Comparison of ENCODE assay signal across 8 cellular contexts in the genomic region with DNA sequence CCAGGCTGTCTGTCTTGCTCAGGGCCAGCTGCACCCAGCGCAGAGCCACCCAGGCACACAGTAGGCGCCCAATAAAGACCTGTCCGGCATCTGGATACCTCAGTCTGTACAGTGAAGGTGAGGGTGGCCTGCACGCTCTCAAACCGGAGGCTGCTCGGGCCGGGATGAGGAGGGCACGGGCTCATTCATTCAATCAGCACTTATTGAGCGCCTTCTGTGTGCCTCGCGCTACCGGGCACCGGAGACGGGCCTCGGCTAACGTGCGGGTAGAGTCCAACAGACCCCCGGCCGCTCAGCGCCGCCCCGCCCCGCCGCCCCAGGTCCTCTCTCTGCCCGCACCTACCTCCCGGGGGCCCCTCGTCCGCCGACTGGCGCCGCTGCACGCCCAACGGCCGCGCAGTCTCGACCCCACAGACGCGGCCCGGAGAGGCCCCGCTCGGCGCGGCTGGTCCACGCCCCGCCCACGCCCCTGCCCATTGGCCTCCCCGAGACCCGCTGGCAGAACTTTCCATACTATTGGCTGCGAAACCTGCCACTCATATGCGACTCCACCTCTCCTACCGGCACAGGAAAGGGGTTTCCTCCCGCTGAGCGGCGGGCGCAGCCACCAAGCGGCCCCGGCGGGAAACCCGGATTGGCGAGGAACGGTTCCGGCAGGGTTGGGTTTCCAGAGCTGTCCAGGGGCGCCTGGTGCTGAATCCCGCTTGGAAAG. TPM values are rescaled to one million over a fixed set of nuclear protein-coding genes. Genes with fewer than 3 reads are reported as not detected.
A peak's percentile ranks its signal among the peaks of the same experiment; 100 is the strongest.
DNase-seq lines count a peak whose midpoint lies in the region; ATAC-seq, FAIRE-seq and TF ChIP-seq lines count a peak whose summit lies in the region.

A gene with protein sequence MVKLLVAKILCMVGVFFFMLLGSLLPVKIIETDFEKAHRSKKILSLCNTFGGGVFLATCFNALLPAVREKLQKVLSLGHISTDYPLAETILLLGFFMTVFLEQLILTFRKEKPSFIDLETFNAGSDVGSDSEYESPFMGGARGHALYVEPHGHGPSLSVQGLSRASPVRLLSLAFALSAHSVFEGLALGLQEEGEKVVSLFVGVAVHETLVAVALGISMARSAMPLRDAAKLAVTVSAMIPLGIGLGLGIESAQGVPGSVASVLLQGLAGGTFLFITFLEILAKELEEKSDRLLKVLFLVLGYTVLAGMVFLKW (minus strand): TSS at position 416 of the 712 bp plus-strand sequence. CDS start 2,760 bp downstream, outside the sequence.

- H3K9me3 ChIP-seq in astrocyte (ENCODE audit: insufficient read depth, low read depth, low read length) (peaks cover 3% of the 10 kb centered on the region), vagina (no peaks in the 10 kb centered on the region)

- no peak within 1 kb of the TSS for H3K27ac Mint-ChIP-seq in astrocyte (ENCODE audit: unreplicated experiment)

- peaks cover 5% of the 10 kb centered on the region for H3K4me1 ChIP-seq in astrocyte (ENCODE audit: insufficient read depth, low read length)
- peaks cover 5% of the 10 kb centered on the region for H3K4me1 ChIP-seq in rectal smooth muscle tissue (ENCODE audit: control insufficient read depth, insufficient read depth, low read length)
- peaks cover 13% of the 10 kb centered on the region for H3K4me1 ChIP-seq in vagina

- no peak for FAIRE-seq in astrocyte (lab: Jason Lieb, UNC)

- peak within 1 kb of the TSS; percentile 86 for H3K4me2 ChIP-seq in astrocyte (ENCODE audit: low read length)

- peaks cover 12% of the 10 kb centered on the region for H4K20me1 ChIP-seq in astrocyte (ENCODE audit: insufficient read depth, low read length)

- no peaks in the 10 kb centered on the region for H3K27me3 ChIP-seq in astrocyte (ENCODE audit: insufficient read depth, low read length)
- no peaks in the 10 kb centered on the region for H3K27me3 ChIP-seq in rectal smooth muscle tissue (ENCODE audit: control insufficient read depth, insufficient read depth, low read length)
- no peaks in the 10 kb centered on the region for H3K27me3 ChIP-seq in vagina

- no peak for TF ChIP-seq CTCF in astrocyte (IDR thresholded peaks at IDR 0.05; ENCODE audit: insufficient read depth, low read depth, low read length)
- peak in 2 of 3 experiments; percentile 9 to 30 for TF ChIP-seq CTCF in vagina (IDR thresholded peaks at IDR 0.05)

- intact Hi-C loops in vagina (cut with DNase I) = no loop called here

- H3K79me2 ChIP-seq in astrocyte (ENCODE audit: insufficient read depth, low read length) = peaks cover 7% of the 10 kb centered on the region

- H3K27ac ChIP-seq in astrocyte (ENCODE audit: low read depth, low read length) (peak within 1 kb of the TSS; percentile 13), rectal smooth muscle tissue (ENCODE audit: low read depth, low read length) (no peak within 1 kb of the TSS), vagina (peak within 1 kb of the TSS; percentile 40)

- H2AFZ ChIP-seq in astrocyte (ENCODE audit: low read depth, low read length) = peak within 1 kb of the TSS; percentile 81

- peak; percentile 93 to 98 for DNase-seq in NCI-H2081 (lab: John Stamatoyannopoulos, UW)
- peak; percentile 99 for DNase-seq in T-helper 9 cell
- DNase-seq in astrocyte (ENCODE audit: low read depth) = peak; percentile 96
- DNase-seq in hepatic stellate cell (ENCODE audit: low spot score) = peak; percentile 100
- peak in 1 of 2 donors; percentile 94 for DNase-seq in vagina (ENCODE audit: extremely low spot score in 2 of 2)

- peak; percentile 61 for ATAC-seq in GM18508 (IDR thresholded peaks at IDR 0.05; ENCODE audit: insufficient read depth, unreplicated experiment)
- peak; percentile 98 for ATAC-seq in HG02981 (IDR thresholded peaks at IDR 0.05; ENCODE audit: unreplicated experiment)

- H3K27me3 Mint-ChIP-seq in astrocyte (ENCODE audit: low read depth, unreplicated experiment) = peaks cover 27% of the 10 kb centered on the region

- no peaks in the 10 kb centered on the region for H3K4me1 Mint-ChIP-seq in astrocyte (ENCODE audit: low read depth, unreplicated experiment)

- peak within 1 kb of the TSS; percentile 86 for H3K4me3 Mint-ChIP-seq in astrocyte (ENCODE audit: unreplicated experiment)

- H3K36me3 ChIP-seq in astrocyte (ENCODE audit: insufficient read depth, low read length) (peaks cover 5% of the 10 kb centered on the region), rectal smooth muscle tissue (ENCODE audit: control insufficient read depth, insufficient read depth, low read length) (peaks cover 7% of the 10 kb centered on the region), vagina (peaks cover 0 to 9% of the 10 kb centered on the region in 2 donors)

- no peaks in the 10 kb centered on the region for H3K9me3 Mint-ChIP-seq in astrocyte (ENCODE audit: unreplicated experiment)

- H3K4me3 ChIP-seq in astrocyte (ENCODE audit: insufficient read depth, low read depth, low read length) (peak within 1 kb of the TSS; percentile 86), rectal smooth muscle tissue (ENCODE audit: low read length) (peak within 1 kb of the TSS; percentile 71), vagina (peak within 1 kb of the TSS; percentile 80 to 100)

- H3K9ac ChIP-seq in astrocyte (ENCODE audit: low read length) (peak within 1 kb of the TSS; percentile 81), rectal smooth muscle tissue (ENCODE audit: low read length) (peak within 1 kb of the TSS; percentile 6)

- peaks cover 15% of the 10 kb centered on the region for H3K36me3 Mint-ChIP-seq in astrocyte (ENCODE audit: low read depth, unreplicated experiment)

- TF ChIP-seq POLR2A in vagina (IDR thresholded peaks at IDR 0.05) = no peak

RNA-seq across cellular contexts. Expression of the gene that starts here (rescaled TPM):
- total RNA-seq in astrocyte = 30.0 and 38.0 TPM in 2 replicates
- 27.7 TPM for total RNA-seq in vagina
